21 cellular contexts compared by ENCODE assay signal in the genomic region with DNA sequence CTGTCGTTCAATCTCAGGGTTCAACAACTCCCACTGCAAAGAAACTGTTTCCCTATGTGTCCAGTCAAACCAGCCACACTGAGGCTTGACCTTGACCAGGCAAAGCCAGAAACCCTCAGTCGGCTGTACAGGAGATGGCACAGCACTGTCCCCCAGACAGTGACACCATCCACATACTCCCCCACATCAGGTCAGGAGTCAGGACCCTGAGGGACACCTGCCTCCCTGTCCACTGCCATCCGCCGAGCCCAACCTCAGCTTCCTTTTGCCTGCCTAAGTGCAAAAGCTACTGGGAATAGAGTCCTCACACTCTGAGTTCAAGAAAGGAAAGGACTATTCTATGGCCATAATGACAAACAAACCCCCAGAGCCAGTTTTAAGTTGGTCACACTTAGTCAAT.
"Had no signal": no experiment of that assay in that cellular context is flagged by ENCODE, and none has a peak within 500 bp of the region (broad histone marks: within the 10 kb centered on the region; RNA-seq: fewer than 3 reads in every experiment).

No MANE protein-coding gene starts in this region.

- H3K9me3 Mint-ChIP-seq: nephron progenitor cell; stimulated activated effector memory CD8-positive, alpha-beta T cell treated with anti-CD3 and anti-CD28 coated beads, Interleukin-12 subunit alpha, Interleukin-12 subunit beta, amount 100 ng/mL, for 72 hours had no signal

- H3K27me3 ChIP-seq: dorsolateral prefrontal cortex, right atrium auricular region, sigmoid colon, transverse colon, upper lobe of right lung, uterus had no signal

- H3K36me3 Mint-ChIP-seq: stimulated activated effector memory CD8-positive, alpha-beta T cell treated with anti-CD3 and anti-CD28 coated beads, Interleukin-12 subunit alpha, Interleukin-12 subunit beta, amount 100 ng/mL, for 72 hours had no signal

- H3K27ac ChIP-seq: dorsolateral prefrontal cortex, prostate gland, right atrium auricular region, sigmoid colon, thoracic aorta, upper lobe of right lung, uterus had no signal

- H3K4me3 Mint-ChIP-seq: nephron progenitor cell; stimulated activated effector memory CD8-positive, alpha-beta T cell treated with anti-CD3 and anti-CD28 coated beads, Interleukin-12 subunit alpha, Interleukin-12 subunit beta, amount 100 ng/mL, for 72 hours had no signal

- H3K4me1 ChIP-seq: prostate gland, right atrium auricular region, sigmoid colon, upper lobe of right lung, uterus had no signal

- H3K4me3 ChIP-seq: dorsolateral prefrontal cortex, prostate gland, right atrium auricular region, sigmoid colon, thoracic aorta, transverse colon, upper lobe of right lung, uterus had no signal

- H3K9me3 ChIP-seq: prostate gland, right atrium auricular region, sigmoid colon, thoracic aorta, transverse colon, upper lobe of right lung, uterus had no signal

- DNase-seq: dorsolateral prefrontal cortex; effector CD4-positive, alpha-beta T cell; hypothalamus; kidney; mesenchymal stem cell; midbrain; naive thymus-derived CD8-positive, alpha-beta T cell; nephron progenitor cell; nucleus accumbens; sigmoid colon; stimulated activated CD4-positive, alpha-beta T cell treated with anti-CD3 and anti-CD28 coated beads, Interleukin-2, amount 100 ng/mL, for 24 hours; stimulated activated CD4-positive, alpha-beta T cell treated with anti-CD3 and anti-CD28 coated beads, Interleukin-4, amount 100 ng/mL, for 24 hours; stimulated activated naive CD4-positive, alpha-beta T cell treated with Interleukin-2 at 50 U/mL for 16 hours; upper lobe of right lung; uterus had no signal

- ATAC-seq: left lobe of liver; naive thymus-derived CD8-positive, alpha-beta T cell; stimulated activated effector memory CD8-positive, alpha-beta T cell treated with anti-CD3 and anti-CD28 coated beads, Interleukin-12 subunit alpha, Interleukin-12 subunit beta, amount 100 ng/mL, for 72 hours; upper lobe of right lung had no signal

- H3K27ac Mint-ChIP-seq: stimulated activated effector memory CD8-positive, alpha-beta T cell treated with anti-CD3 and anti-CD28 coated beads, Interleukin-12 subunit alpha, Interleukin-12 subunit beta, amount 100 ng/mL, for 72 hours had no signal

- H3K36me3 ChIP-seq: prostate gland, transverse colon, upper lobe of right lung, uterus had no signal
